ENCODE assay signal across 14 cellular contexts in the genomic region with DNA sequence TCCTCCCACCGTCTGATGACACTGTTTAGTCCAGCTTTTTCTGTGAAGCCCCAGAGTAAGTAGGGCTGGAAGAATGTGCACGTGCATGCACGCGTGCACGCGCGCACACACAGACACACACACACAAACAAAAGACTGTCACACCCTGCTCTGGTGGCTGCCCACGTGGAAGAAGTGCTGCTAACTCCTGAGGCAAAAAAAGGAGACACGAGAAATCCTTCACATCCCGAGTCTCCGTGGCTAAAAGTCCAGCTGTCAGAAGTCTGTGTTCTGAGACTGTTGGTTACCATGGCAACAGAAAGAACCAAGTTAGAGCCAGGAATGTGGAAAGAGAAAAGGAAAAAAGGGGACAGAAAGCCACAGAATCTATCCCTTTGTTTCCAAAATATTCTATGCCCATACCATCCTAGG. TPM values are rescaled to one million over a fixed set of nuclear protein-coding genes. Genes with fewer than 3 reads are reported as not detected.
DNase-seq lines count a peak whose midpoint lies in the region; ATAC-seq and TF ChIP-seq lines count a peak whose summit lies in the region.
"Had no signal": no experiment of that assay in that cellular context is flagged by ENCODE, and none has a peak within 500 bp of the region (broad histone marks: within the 10 kb centered on the region; RNA-seq: fewer than 3 reads in every experiment).

No MANE protein-coding gene starts in this region.

- H3K4me1 ChIP-seq in tibial nerve, result peaks cover 0 to 3% (median 0%) of the 10 kb centered on the region in 4 donors
- H3K4me1 ChIP-seq: left ventricle myocardium inferior had no signal

- no peaks in the 10 kb centered on the region for H3K36me3 ChIP-seq in tibial nerve
- H3K36me3 ChIP-seq: left ventricle myocardium inferior had no signal

- H3K27me3 ChIP-seq in tibial nerve, result no peaks in the 10 kb centered on the region

- TF ChIP-seq EP300 in tibial nerve (IDR thresholded peaks at IDR 0.05), result no peak

- 26 to 42% methylated on average over 11 of the region's 11 CpGs for WGBS in tibial nerve, 2 donors

- no peak overlapping the region for H3K27ac ChIP-seq in tibial nerve
- H3K27ac ChIP-seq: left ventricle myocardium inferior had no signal

- no peak for TF ChIP-seq POLR2A in tibial nerve (IDR thresholded peaks at IDR 0.05)

- H3K9me3 ChIP-seq in tibial nerve, result no peaks in the 10 kb centered on the region
- H3K9me3 ChIP-seq: left ventricle myocardium inferior had no signal

- no peak for ATAC-seq in HG02870 (IDR thresholded peaks at IDR 0.05; ENCODE audit: unreplicated experiment)
- no peak for ATAC-seq in GM19023 (IDR thresholded peaks at IDR 0.05; ENCODE audit: unreplicated experiment)

- DNase-seq in GM04503 (ENCODE audit: low read depth), result peak; percentile 31
- DNase-seq in foreskin fibroblast, result peak; percentile 28 to 62
- DNase-seq in retina, result peak; percentile 69
- DNase-seq in tibial nerve (ENCODE audit: low spot score in 2 of 2), result no peak
- no peak for DNase-seq in NCI-H128 (lab: John Stamatoyannopoulos, UW; ENCODE audit: unreplicated experiment)
- DNase-seq: activated CD4-positive, alpha-beta memory T cell treated with anti-CD3 and anti-CD28 coated beads for 36 hours; activated naive CD8-positive, alpha-beta T cell treated with anti-CD3 and anti-CD28 coated beads for 36 hours; KBM-7; left ventricle myocardium inferior; right cardiac atrium had no signal

- TF ChIP-seq CTCF in WI38 (IDR thresholded peaks at IDR 0.05; ENCODE audit: low read depth, low read length) (no peak), foreskin fibroblast (IDR thresholded peaks at IDR 0.05; ENCODE audit: low read depth, low read length) (no peak), tibial nerve (IDR thresholded peaks at IDR 0.05) (no peak)

- H3K4me3 ChIP-seq in WI38 (ENCODE audit: low read depth, low read length) (peak overlapping the region; percentile 40), foreskin fibroblast (ENCODE audit: low read depth in 1 of 2, low read length in 2 of 2) (peak overlapping the region; percentile 0 to 20), tibial nerve (no peak overlapping the region)
- H3K4me3 ChIP-seq: left ventricle myocardium inferior had no signal

RNA-seq across cellular contexts. Expression of gene C12orf71, which starts 1.5 kb away (rescaled TPM):
- total RNA-seq in tibial nerve, result not detected
- total RNA-seq: activated CD4-positive, alpha-beta memory T cell treated with anti-CD3 and anti-CD28 coated beads for 36 hours; activated naive CD8-positive, alpha-beta T cell treated with anti-CD3 and anti-CD28 coated beads for 36 hours; endothelial cell of umbilical vein; left ventricle myocardium inferior; right cardiac atrium had no signal

Comparison
In these comparisons a context has a peak if more than half of its experiments do, and no peak if none do; other contexts are left out.
1. DNase-seq: peak in GM04503 (single experiment), foreskin fibroblast (2 of 2) and retina (single experiment); none in tibial nerve (0 of 2) and NCI-H128 (single experiment).
2. H3K4me3 ChIP-seq: peak in WI38 (single experiment) and foreskin fibroblast (2 of 2); none in tibial nerve (0 of 4).